In the genomic region with DNA sequence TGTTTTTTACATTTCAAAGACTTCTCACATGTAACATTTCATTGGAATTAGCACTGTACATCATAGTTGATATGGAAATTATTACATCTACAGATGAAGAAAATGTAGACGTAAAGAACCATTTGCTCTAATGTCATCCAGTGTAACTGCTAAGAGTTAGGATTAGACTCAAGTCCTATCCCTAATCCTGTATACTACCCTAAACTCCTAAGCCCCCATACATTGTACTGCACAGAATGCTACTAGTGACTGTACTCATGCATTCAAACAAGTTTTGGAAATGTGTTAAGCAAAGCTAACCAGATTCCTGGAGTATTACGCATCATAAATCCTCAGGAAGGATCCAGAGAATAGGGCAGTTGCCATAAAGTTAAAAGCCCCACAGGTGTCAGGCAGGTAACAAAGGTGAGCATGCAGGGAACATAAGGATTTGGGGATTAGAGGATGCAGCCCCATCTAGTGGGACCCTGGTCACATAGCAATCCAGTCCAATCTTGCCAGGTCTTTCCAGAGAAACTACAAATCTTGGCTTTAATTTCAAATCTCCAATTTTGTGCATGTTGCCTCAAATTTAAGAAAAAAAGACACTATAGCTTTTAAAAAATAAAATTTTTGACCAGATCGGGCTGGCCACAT, we compare ENCODE assay signal across 8 cellular contexts. TPM values are rescaled to one million over a fixed set of nuclear protein-coding genes. Genes with fewer than 3 reads are reported as not detected.
DNase-seq lines count a peak whose midpoint lies in the region; ATAC-seq, FAIRE-seq and TF ChIP-seq lines count a peak whose summit lies in the region.

No MANE protein-coding gene starts in this region.

- no peaks in the 10 kb centered on the region for H3K36me3 Mint-ChIP-seq in type B pancreatic cell

- H3K4me1 ChIP-seq in heart left ventricle (no peaks in the 10 kb centered on the region), right cardiac atrium (ENCODE audit: control insufficient read depth, insufficient read depth, low read length) (no peaks in the 10 kb centered on the region), H1 (replicated peaks in 1 of 4; ENCODE audit: control insufficient read depth in 3 of 4, insufficient read depth in 4 of 4, low read length in 3 of 4) (no peaks in the 10 kb centered on the region)

- H3K36me3 ChIP-seq in heart left ventricle (no peaks in the 10 kb centered on the region), H1 (ENCODE audit: control insufficient read depth in 2 of 4, insufficient read depth in 4 of 4, low read length in 3 of 4) (no peaks in the 10 kb centered on the region)

- no peak overlapping the region for H3K9ac ChIP-seq in H1 (replicated peaks in 1 of 4; ENCODE audit: extremely low read depth in 1 of 4, low read depth in 3 of 4, low read length in 3 of 4)

- no peaks in the 10 kb centered on the region for H3K4me1 Mint-ChIP-seq in type B pancreatic cell (ENCODE audit: unreplicated experiment)

- no peak overlapping the region for H2AK5ac ChIP-seq in H1 (ENCODE audit: low read depth, low read length)

- no peaks in the 10 kb centered on the region for H3K9me3 Mint-ChIP-seq in type B pancreatic cell

- intact Hi-C loops in heart left ventricle (cut with DNase I): no loop called here
- intact Hi-C loops in right cardiac atrium (cut with DNase I): no loop called here

- DNase-seq in heart left ventricle (no peak), right cardiac atrium (no peak), NCI-H2227 treated with DMSO at 0.1 percent for 48 hours (lab: John Stamatoyannopoulos, UW) (peak; percentile 2), H1 (ENCODE audit: low read depth in 1 of 2, low spot score in 2 of 2) (peak; percentile 38 to 52), type B pancreatic cell (ENCODE audit: extremely low spot score, unreplicated experiment) (no peak), SK-N-DZ (ENCODE audit: low spot score) (no peak), inferior parietal cortex (ENCODE audit: extremely low spot score) (no peak)

- H3K56ac ChIP-seq in H1 (replicated peaks; ENCODE audit: insufficient read length, low read depth, low read length): no peak overlapping the region

- TF ChIP-seq EP300 in H1 (IDR thresholded peaks at IDR 0.05; ENCODE audit: borderline replicate concordance in 1 of 2, low read depth in 2 of 2, low read length in 2 of 2): 0 out of 3 replicates have a peak, but pooled peaks of 1 of the 2 experiments have one; percentile 32

- H2BK20ac ChIP-seq in H1 (ENCODE audit: low read length): no peak overlapping the region

- peaks cover 12% of the 10 kb centered on the region for H3K27me3 Mint-ChIP-seq in type B pancreatic cell

- no peak overlapping the region for H3K23ac ChIP-seq in H1 (ENCODE audit: insufficient read length)

- no peak overlapping the region for H4K8ac ChIP-seq in H1 (ENCODE audit: extremely low read depth, insufficient read depth, low read length)

- ATAC-seq in heart left ventricle (no peak), right cardiac atrium (no peak), GM21529 (IDR thresholded peaks at IDR 0.05; ENCODE audit: unreplicated experiment) (no peak)

- no peaks in the 10 kb centered on the region for H3K79me1 ChIP-seq in H1 (ENCODE audit: low read depth, low read length)

- H3K79me2 ChIP-seq in H1 (ENCODE audit: control insufficient read depth in 1 of 2, insufficient read depth in 2 of 2, low read length in 2 of 2): no peaks in the 10 kb centered on the region

- WGBS in heart left ventricle, 4 donors: 59 to 73% (median 69%) methylated on average over 3 of the region's 3 CpGs
- WGBS in right cardiac atrium: 64% methylated on average over 3 of the region's 3 CpGs
- 52% methylated on average over 3 of the region's 3 CpGs; no CpG with 5 or more reads in 1 of the 2 experiments for WGBS in H1 (ENCODE audit: extremely low coverage in 1 of 2, insufficient coverage in 1 of 2, insufficient read length in 1 of 2, insufficient replicate concordance in 2 of 2, low coverage in 1 of 2, low lambda C conversion rate in 2 of 2, missing lambda C conversion rate in 1 of 2), 2 experiments

- TF ChIP-seq RAD21 in H1 (IDR thresholded peaks at IDR 0.05 in 1 of 2, conservative IDR thresholded peaks at IDR 0.05 in 1 of 2; ENCODE audit: low read depth in 2 of 2, low read length in 2 of 2): peak; percentile 86 to 91

- no peaks in the 10 kb centered on the region for H3K23me2 ChIP-seq in H1 (ENCODE audit: low read depth, low read length)

- H3K9me3 ChIP-seq in heart left ventricle (no peaks in the 10 kb centered on the region), right cardiac atrium (ENCODE audit: control insufficient read depth, low read length) (no peaks in the 10 kb centered on the region), H1 (ENCODE audit: insufficient read depth in 2 of 2, low read depth in 1 of 2, low read length in 1 of 2) (no peaks in the 10 kb centered on the region)

- H2BK15ac ChIP-seq in H1 (ENCODE audit: low read length): no peak overlapping the region

- H3K27ac Mint-ChIP-seq in type B pancreatic cell: no peak overlapping the region

- no peak overlapping the region for H2AFZ ChIP-seq in H1 (ENCODE audit: low read length)

- H2BK120ac ChIP-seq in H1 (replicated peaks; ENCODE audit: low read depth, low read length): no peak overlapping the region

- peak; percentile 96 for FAIRE-seq in H1 (lab: Jason Lieb, UNC)

- no peak overlapping the region for H3K4me3 ChIP-seq in heart left ventricle
- H3K4me3 ChIP-seq in right cardiac atrium (ENCODE audit: low read length): no peak overlapping the region
- no peak overlapping the region for H3K4me3 ChIP-seq in H1 (ENCODE audit: extremely low read depth in 1 of 4, insufficient read depth in 2 of 4, low read depth in 3 of 4, low read length in 4 of 4)

- no peaks in the 10 kb centered on the region for H4K20me1 ChIP-seq in H1 (replicated peaks in 1 of 2; ENCODE audit: control insufficient read depth in 1 of 2, insufficient read depth in 2 of 2, low read length in 2 of 2)

- H3K4ac ChIP-seq in H1 (replicated peaks; ENCODE audit: insufficient read length, low read depth, low read length): no peak overlapping the region

- TF ChIP-seq POLR2A in heart left ventricle (IDR thresholded peaks at IDR 0.05) (no peak), H1 (IDR thresholded peaks at IDR 0.05; ENCODE audit: control extremely low read depth in 1 of 2, low read depth in 2 of 2, low read length in 2 of 2) (no peak)

- H3K4me3 Mint-ChIP-seq in type B pancreatic cell: no peak overlapping the region

- no peak overlapping the region for H2BK12ac ChIP-seq in H1 (ENCODE audit: low read depth, low read length)

- no peak overlapping the region for H3K4me2 ChIP-seq in H1 (ENCODE audit: insufficient read depth in 1 of 2, low read depth in 2 of 2, low read length in 2 of 2)

- H4K91ac ChIP-seq in H1 (replicated peaks; ENCODE audit: insufficient read length, low read length): no peak overlapping the region

- TF ChIP-seq CTCF in heart left ventricle (IDR thresholded peaks at IDR 0.05) (peak in 10 of 12 donors; percentile 11 to 44 (median 30)), H1 (IDR thresholded peaks at IDR 0.05; ENCODE audit: control extremely low read depth in 1 of 3, insufficient read depth in 1 of 3, low read depth in 1 of 3, low read length in 3 of 3) (peak; percentile 51 to 90 (median 85)), type B pancreatic cell (conservative IDR thresholded peaks at IDR 0.05) (peak; percentile 70)

- no peaks in the 10 kb centered on the region for H3K27me3 ChIP-seq in heart left ventricle
- H3K27me3 ChIP-seq in right cardiac atrium (ENCODE audit: control insufficient read depth, insufficient read depth): no peaks in the 10 kb centered on the region
- no peaks in the 10 kb centered on the region; a peak in 1 of 7 replicates for H3K27me3 ChIP-seq in H1 (replicated peaks in 1 of 4; ENCODE audit: control insufficient read depth in 3 of 4, extremely low read depth in 1 of 4, insufficient read depth in 3 of 4, low read length in 3 of 4)

- POLR2A ChIA-PET in H1 (lab: Charles Lee; ENCODE audit: partially characterized antibody): no interaction called here

- no peak overlapping the region for H3K14ac ChIP-seq in H1 (ENCODE audit: insufficient read length)

- no peak overlapping the region for H3K27ac ChIP-seq in heart left ventricle
- no peak overlapping the region for H3K27ac ChIP-seq in right cardiac atrium (ENCODE audit: low read length)
- H3K27ac ChIP-seq in H1 (ENCODE audit: low read depth, low read length): no peak overlapping the region

- H2BK5ac ChIP-seq in H1 (ENCODE audit: low read depth, low read length): no peak overlapping the region

- H3K18ac ChIP-seq in H1 (ENCODE audit: extremely low read depth, low read length): no peak overlapping the region

- CTCF ChIA-PET in H1 (lab: Charles Lee; ENCODE audit: partially characterized antibody): interaction anchor here (0.6 to 2.4 kb wide), 20 partner anchors 8 to 451 kb away, joined by 3 to 10 read pairs (median 3); partner anchors contain the start of gene HAVCR2

- H4K5ac ChIP-seq in H1 (ENCODE audit: insufficient read length, low read depth, low read length): no peak overlapping the region

TF ChIP-seq in H1, 55 proteins besides CTCF, POLR2A, EP300 and RAD21 (continues in another document):
- TF ChIP-seq, protein P1, sequence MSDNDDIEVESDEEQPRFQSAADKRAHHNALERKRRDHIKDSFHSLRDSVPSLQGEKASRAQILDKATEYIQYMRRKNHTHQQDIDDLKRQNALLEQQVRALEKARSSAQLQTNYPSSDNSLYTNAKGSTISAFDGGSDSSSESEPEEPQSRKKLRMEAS (IDR thresholded peaks at IDR 0.05): peak; percentile 43; the same call in 1 of the 2 replicates
- TF ChIP-seq CREB1 (IDR thresholded peaks at IDR 0.05): no peak

RNA-seq across cellular contexts. Expression of gene HAVCR1, which starts 32.0 kb away (rescaled TPM):
- total RNA-seq in heart left ventricle: under 1 TPM in 2 of 9 donors, not detected in 7; 0.18 to 0.56 TPM
- polyA plus RNA-seq in heart left ventricle: not detected
- not detected for total RNA-seq in right cardiac atrium
- polyA plus RNA-seq in right cardiac atrium: not detected
- not detected in 2 replicates for total RNA-seq in H1 (2021; fragmentation: NEBNext Ultra II Directional; extraction: Animal tissue kit (Norgen Biotek cat#: 25700))
- polyA plus RNA-seq in H1 (2011; rRNA removed): not detected in 2 replicates
- polyA plus RNA-seq in H1 (2011; cell fraction: cytosol; rRNA removed): not detected
- polyA plus RNA-seq in H1 (2011; cell fraction: nucleus; rRNA removed): not detected
- polyA plus RNA-seq in H1 (2012, experiment 1 of 2): not detected in 4 replicates
- not detected for polyA plus RNA-seq in H1 (2012, experiment 2 of 2)
- polyA plus RNA-seq in H1 (2013, experiment 1 of 2): 0.04 TPM
- polyA plus RNA-seq in H1 (2013, experiment 2 of 2): 0.04 TPM
- not detected in 2 replicates for polyA minus RNA-seq in H1 (2011; rRNA and poly(A)+ RNA removed)
- polyA minus RNA-seq in H1 (2011; cell fraction: cytosol; rRNA and poly(A)+ RNA removed): not detected
- polyA minus RNA-seq in H1 (2011; cell fraction: nucleus; rRNA and poly(A)+ RNA removed): not detected
- total RNA-seq in type B pancreatic cell (ENCODE audit: low replicate concordance): 0.92 and 6.7 TPM in 2 replicates
- not detected in 2 replicates for polyA plus RNA-seq in SK-N-DZ (2014; cell fraction: cytosol; rRNA removed)
- not detected in 2 replicates for polyA plus RNA-seq in SK-N-DZ (2014; cell fraction: nucleus; rRNA removed)

Comparison
In these comparisons a context has a peak if more than half of its experiments do, and no peak if none do; other contexts are left out.
1. DNase-seq: peak in NCI-H2227 treated with DMSO at 0.1 percent for 48 hours (single experiment) and H1 (2 of 2); none in heart left ventricle (0 of 5), right cardiac atrium (0 of 3), type B pancreatic cell (single experiment), SK-N-DZ (single experiment) and inferior parietal cortex (single experiment).
2. CTCF ChIP-seq: peak in every context shown above with its lines; median percentile 85 in H1; 70 in type B pancreatic cell; 30 in heart left ventricle.